ENCODE assay signal across 23 cellular contexts in the genomic region with DNA sequence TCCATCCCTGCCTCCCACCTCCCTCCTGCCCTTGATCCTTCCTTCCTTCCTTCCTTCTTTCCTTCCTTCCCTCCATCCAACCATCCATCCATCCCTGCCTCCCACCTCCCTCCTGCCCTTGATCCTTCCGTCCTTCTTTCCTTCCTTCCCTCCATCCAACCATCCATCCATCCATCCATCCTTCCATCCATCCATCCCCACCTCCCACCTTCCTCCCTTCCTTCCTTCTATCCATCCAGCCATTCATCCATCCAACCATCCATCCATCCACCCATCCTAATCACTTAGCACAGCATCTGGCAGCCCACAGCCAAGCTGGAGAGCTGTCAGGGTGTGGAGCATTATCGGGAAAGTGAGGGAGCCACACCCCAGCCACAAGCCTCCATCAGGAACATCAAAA.
"Had no signal": no experiment of that assay in that cellular context is flagged by ENCODE, and none has a peak within 500 bp of the region (broad histone marks: within the 10 kb centered on the region; RNA-seq: fewer than 3 reads in every experiment).

No MANE protein-coding gene starts in this region.

- H3K27ac Mint-ChIP-seq: naive thymus-derived CD4-positive, alpha-beta T cell; nephron progenitor cell; stimulated activated effector memory CD8-positive, alpha-beta T cell treated with anti-CD3 and anti-CD28 coated beads, Interleukin-12 subunit alpha, Interleukin-12 subunit beta, amount 100 ng/mL, for 72 hours; stimulated activated naive CD8-positive, alpha-beta T cell treated with anti-CD3 and anti-CD28 coated beads, Interleukin-15, Interleukin-2, amounts not matched to agents 100 ng/mL and 50 ng/mL, for 24 hours had no signal

- H3K9me3 Mint-ChIP-seq: stimulated activated effector memory CD8-positive, alpha-beta T cell treated with anti-CD3 and anti-CD28 coated beads, Interleukin-12 subunit alpha, Interleukin-12 subunit beta, amount 100 ng/mL, for 72 hours; stimulated activated naive CD8-positive, alpha-beta T cell treated with anti-CD3 and anti-CD28 coated beads, Interleukin-15, Interleukin-2, amounts not matched to agents 100 ng/mL and 50 ng/mL, for 24 hours had no signal

- ATAC-seq: gastroesophageal sphincter; left colon; left ventricle myocardium superior; naive thymus-derived CD4-positive, alpha-beta T cell; stimulated activated effector memory CD8-positive, alpha-beta T cell treated with anti-CD3 and anti-CD28 coated beads, Interleukin-12 subunit alpha, Interleukin-12 subunit beta, amount 100 ng/mL, for 72 hours had no signal

- H3K36me3 Mint-ChIP-seq: stimulated activated effector memory CD8-positive, alpha-beta T cell treated with anti-CD3 and anti-CD28 coated beads, Interleukin-12 subunit alpha, Interleukin-12 subunit beta, amount 100 ng/mL, for 72 hours had no signal

- H3K27me3 ChIP-seq: dorsolateral prefrontal cortex, esophagus muscularis mucosa, gastroesophageal sphincter, right atrium auricular region, tibial nerve had no signal

- H3K4me2 ChIP-seq: smooth muscle cell had no signal

- H3K4me3 ChIP-seq: dorsolateral prefrontal cortex, esophagus muscularis mucosa, gastroesophageal sphincter, lung, right atrium auricular region, smooth muscle cell, tibial nerve had no signal

- H3K4me3 Mint-ChIP-seq: immature natural killer cell; naive thymus-derived CD4-positive, alpha-beta T cell; nephron progenitor cell; stimulated activated effector memory CD8-positive, alpha-beta T cell treated with anti-CD3 and anti-CD28 coated beads, Interleukin-12 subunit alpha, Interleukin-12 subunit beta, amount 100 ng/mL, for 72 hours; stimulated activated naive CD8-positive, alpha-beta T cell treated with anti-CD3 and anti-CD28 coated beads, Interleukin-15, Interleukin-2, amounts not matched to agents 100 ng/mL and 50 ng/mL, for 24 hours had no signal

- H3K4me1 ChIP-seq: esophagus muscularis mucosa, gastroesophageal sphincter, right atrium auricular region, tibial nerve had no signal

- H3K27ac ChIP-seq: dorsolateral prefrontal cortex, epithelial cell of prostate, esophagus muscularis mucosa, gastroesophageal sphincter, right atrium auricular region, tibial nerve had no signal

- H3K36me3 ChIP-seq: right atrium auricular region had no signal

- FAIRE-seq: endometrium had no signal

- DNase-seq: central memory CD4-positive, alpha-beta T cell; cortex of kidney; effector CD8-positive, alpha-beta T cell; glutamatergic neuron; immature natural killer cell; left ventricle myocardium superior; mesendoderm; naive thymus-derived CD4-positive, alpha-beta T cell; nephron progenitor cell; stimulated activated CD4-positive, alpha-beta T cell treated with anti-CD3 and anti-CD28 coated beads, Interleukin-2, amount 100 ng/mL, for 48 hours; stimulated activated CD8-positive, alpha-beta memory T cell treated with anti-CD3 and anti-CD28 coated beads, Interleukin-4, amount 100 ng/mL, for 48 hours had no signal

- H3K4me1 Mint-ChIP-seq: immature natural killer cell, nephron progenitor cell had no signal

- H3K27me3 Mint-ChIP-seq: stimulated activated naive CD8-positive, alpha-beta T cell treated with anti-CD3 and anti-CD28 coated beads, Interleukin-15, Interleukin-2, amounts not matched to agents 100 ng/mL and 50 ng/mL, for 24 hours had no signal

- H3K9me3 ChIP-seq: esophagus muscularis mucosa, gastroesophageal sphincter, right atrium auricular region, tibial nerve had no signal
